1 cellular context compared by ENCODE assay signal in the genomic region with DNA sequence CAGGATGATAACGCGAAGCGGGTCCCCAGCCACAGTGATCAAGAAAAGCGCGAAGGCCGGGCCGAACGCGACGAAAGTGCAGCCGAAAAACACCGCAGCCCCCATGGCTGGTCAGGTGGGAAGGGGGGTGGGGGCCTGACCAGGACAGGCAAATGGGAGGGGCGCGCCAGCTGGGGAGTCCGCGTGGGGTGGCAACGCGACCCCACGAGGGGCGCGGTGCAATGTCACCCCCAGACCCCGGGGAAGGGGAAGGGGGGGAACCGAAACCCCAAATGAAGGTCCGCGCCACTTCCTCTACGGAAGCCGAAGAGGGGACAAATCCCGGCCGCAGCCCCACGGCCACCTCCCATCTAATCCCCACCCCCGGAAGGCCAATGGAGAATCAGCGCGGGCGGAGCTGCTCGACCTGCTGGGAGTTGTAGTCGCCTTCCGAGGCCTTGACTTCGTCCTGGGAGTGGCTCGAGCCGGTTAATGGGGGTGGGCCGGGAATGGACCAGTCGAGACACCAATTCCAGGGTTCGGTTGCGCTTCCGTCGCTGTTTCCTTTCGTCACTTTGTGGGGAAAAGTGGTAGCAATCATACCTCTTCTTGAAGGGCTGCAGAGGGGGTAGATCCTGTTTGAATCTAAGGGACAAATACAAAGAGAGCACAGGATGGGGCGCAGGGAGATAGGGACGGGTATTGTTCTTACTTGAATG.
TF ChIP-seq lines count a peak whose summit lies in the region.

Gene APH1A (minus strand): TSS at position 311 of the 698 bp plus-strand sequence. CDS start 206 bp downstream, at position 105.

TF ChIP-seq in HepG2, 621 proteins besides CTCF, POLR2A, EP300 and RAD21 (continued from another document and continues in another):
- TF ChIP-seq, protein P1, sequence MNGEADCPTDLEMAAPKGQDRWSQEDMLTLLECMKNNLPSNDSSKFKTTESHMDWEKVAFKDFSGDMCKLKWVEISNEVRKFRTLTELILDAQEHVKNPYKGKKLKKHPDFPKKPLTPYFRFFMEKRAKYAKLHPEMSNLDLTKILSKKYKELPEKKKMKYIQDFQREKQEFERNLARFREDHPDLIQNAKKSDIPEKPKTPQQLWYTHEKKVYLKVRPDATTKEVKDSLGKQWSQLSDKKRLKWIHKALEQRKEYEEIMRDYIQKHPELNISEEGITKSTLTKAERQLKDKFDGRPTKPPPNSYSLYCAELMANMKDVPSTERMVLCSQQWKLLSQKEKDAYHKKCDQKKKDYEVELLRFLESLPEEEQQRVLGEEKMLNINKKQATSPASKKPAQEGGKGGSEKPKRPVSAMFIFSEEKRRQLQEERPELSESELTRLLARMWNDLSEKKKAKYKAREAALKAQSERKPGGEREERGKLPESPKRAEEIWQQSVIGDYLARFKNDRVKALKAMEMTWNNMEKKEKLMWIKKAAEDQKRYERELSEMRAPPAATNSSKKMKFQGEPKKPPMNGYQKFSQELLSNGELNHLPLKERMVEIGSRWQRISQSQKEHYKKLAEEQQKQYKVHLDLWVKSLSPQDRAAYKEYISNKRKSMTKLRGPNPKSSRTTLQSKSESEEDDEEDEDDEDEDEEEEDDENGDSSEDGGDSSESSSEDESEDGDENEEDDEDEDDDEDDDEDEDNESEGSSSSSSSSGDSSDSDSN (CRISPR knock-in tag; IDR thresholded peaks at IDR 0.05): peak; percentile 53
- TF ChIP-seq ZZZ3 (CRISPR knock-in tag; IDR thresholded peaks at IDR 0.05; ENCODE audit: borderline replicate concordance) (no peak), FLYWCH1 (CRISPR knock-in tag; IDR thresholded peaks at IDR 0.05) (no peak), ZNF850 (CRISPR knock-in tag; conservative IDR thresholded peaks at IDR 0.05) (no peak), MIER3 (CRISPR knock-in tag; IDR thresholded peaks at IDR 0.05; ENCODE audit: borderline replicate concordance) (peak; percentile 16; the same call in 1 of the 2 replicates), JDP2 (CRISPR knock-in tag; IDR thresholded peaks at IDR 0.05; ENCODE audit: borderline replicate concordance) (no peak), ZNF496 (CRISPR knock-in tag; IDR thresholded peaks at IDR 0.05; ENCODE audit: insufficient replicate concordance) (no peak), SNAPC5 (CRISPR knock-in tag; IDR thresholded peaks at IDR 0.05; ENCODE audit: borderline replicate concordance) (no peak), MTF2 (CRISPR knock-in tag; IDR thresholded peaks at IDR 0.05; ENCODE audit: borderline replicate concordance) (no peak; the same call in 1 of the 2 replicates), RARA (CRISPR knock-in tag; IDR thresholded peaks at IDR 0.05) (no peak), ZNF460 (CRISPR knock-in tag; IDR thresholded peaks at IDR 0.05; ENCODE audit: borderline replicate concordance) (peak; percentile 20; the same call in 1 of the 2 replicates), RFX3 (CRISPR knock-in tag; IDR thresholded peaks at IDR 0.05) (no peak), RBM22 (optimal IDR thresholded peaks at IDR 0.05; ENCODE audit: low read length) (no peak), NFE2L2 (IDR thresholded peaks at IDR 0.05; ENCODE audit: low read length) (no peak), PLRG1 (conservative IDR thresholded peaks at IDR 0.05) (no peak), ZNF468 (CRISPR knock-in tag; IDR thresholded peaks at IDR 0.05) (no peak), TBL1XR1 (IDR thresholded peaks at IDR 0.05; ENCODE audit: borderline replicate concordance, low read length, partially characterized antibody) (no peak), ISX (CRISPR knock-in tag; conservative IDR thresholded peaks at IDR 0.05) (0 out of 2 replicates have a peak, but pooled peaks have one; percentile 46), MYNN (CRISPR knock-in tag; IDR thresholded peaks at IDR 0.05; ENCODE audit: low read depth) (no peak), CHD2 (IDR thresholded peaks at IDR 0.05; ENCODE audit: low read depth, low read length) (no peak), POLR2G (IDR thresholded peaks at IDR 0.05; ENCODE audit: low read depth, low read length) (peak; percentile 70), ZNF614 (CRISPR knock-in tag; IDR thresholded peaks at IDR 0.05; ENCODE audit: borderline replicate concordance) (peak; percentile 30; the same call in 1 of the 2 replicates), MED1 (CRISPR knock-in tag; IDR thresholded peaks at IDR 0.05) (peak; percentile 62), TAF15 (IDR thresholded peaks at IDR 0.05; ENCODE audit: low read depth, low read length, poor library complexity, severe bottlenecking) (no peak), FOXJ3 (CRISPR knock-in tag; IDR thresholded peaks at IDR 0.05; ENCODE audit: borderline replicate concordance) (peak; percentile 45; the same call in 1 of the 2 replicates), ZNF790 (CRISPR knock-in tag; IDR thresholded peaks at IDR 0.05; ENCODE audit: borderline replicate concordance) (no peak), ZNF44 (CRISPR knock-in tag; IDR thresholded peaks at IDR 0.05) (no peak), ELF1 (CRISPR knock-in tag; IDR thresholded peaks at IDR 0.05) (peak; percentile 94), PTBP1 (IDR thresholded peaks at IDR 0.05; ENCODE audit: low read depth, low read length, poor library complexity, severe bottlenecking) (no peak), MEF2D (CRISPR knock-in tag; IDR thresholded peaks at IDR 0.05) (peak; percentile 44), NKX3-1 (CRISPR knock-in tag; IDR thresholded peaks at IDR 0.05) (0 out of 2 replicates have a peak, but pooled peaks have one; percentile 53)
- TF ChIP-seq, protein P2, sequence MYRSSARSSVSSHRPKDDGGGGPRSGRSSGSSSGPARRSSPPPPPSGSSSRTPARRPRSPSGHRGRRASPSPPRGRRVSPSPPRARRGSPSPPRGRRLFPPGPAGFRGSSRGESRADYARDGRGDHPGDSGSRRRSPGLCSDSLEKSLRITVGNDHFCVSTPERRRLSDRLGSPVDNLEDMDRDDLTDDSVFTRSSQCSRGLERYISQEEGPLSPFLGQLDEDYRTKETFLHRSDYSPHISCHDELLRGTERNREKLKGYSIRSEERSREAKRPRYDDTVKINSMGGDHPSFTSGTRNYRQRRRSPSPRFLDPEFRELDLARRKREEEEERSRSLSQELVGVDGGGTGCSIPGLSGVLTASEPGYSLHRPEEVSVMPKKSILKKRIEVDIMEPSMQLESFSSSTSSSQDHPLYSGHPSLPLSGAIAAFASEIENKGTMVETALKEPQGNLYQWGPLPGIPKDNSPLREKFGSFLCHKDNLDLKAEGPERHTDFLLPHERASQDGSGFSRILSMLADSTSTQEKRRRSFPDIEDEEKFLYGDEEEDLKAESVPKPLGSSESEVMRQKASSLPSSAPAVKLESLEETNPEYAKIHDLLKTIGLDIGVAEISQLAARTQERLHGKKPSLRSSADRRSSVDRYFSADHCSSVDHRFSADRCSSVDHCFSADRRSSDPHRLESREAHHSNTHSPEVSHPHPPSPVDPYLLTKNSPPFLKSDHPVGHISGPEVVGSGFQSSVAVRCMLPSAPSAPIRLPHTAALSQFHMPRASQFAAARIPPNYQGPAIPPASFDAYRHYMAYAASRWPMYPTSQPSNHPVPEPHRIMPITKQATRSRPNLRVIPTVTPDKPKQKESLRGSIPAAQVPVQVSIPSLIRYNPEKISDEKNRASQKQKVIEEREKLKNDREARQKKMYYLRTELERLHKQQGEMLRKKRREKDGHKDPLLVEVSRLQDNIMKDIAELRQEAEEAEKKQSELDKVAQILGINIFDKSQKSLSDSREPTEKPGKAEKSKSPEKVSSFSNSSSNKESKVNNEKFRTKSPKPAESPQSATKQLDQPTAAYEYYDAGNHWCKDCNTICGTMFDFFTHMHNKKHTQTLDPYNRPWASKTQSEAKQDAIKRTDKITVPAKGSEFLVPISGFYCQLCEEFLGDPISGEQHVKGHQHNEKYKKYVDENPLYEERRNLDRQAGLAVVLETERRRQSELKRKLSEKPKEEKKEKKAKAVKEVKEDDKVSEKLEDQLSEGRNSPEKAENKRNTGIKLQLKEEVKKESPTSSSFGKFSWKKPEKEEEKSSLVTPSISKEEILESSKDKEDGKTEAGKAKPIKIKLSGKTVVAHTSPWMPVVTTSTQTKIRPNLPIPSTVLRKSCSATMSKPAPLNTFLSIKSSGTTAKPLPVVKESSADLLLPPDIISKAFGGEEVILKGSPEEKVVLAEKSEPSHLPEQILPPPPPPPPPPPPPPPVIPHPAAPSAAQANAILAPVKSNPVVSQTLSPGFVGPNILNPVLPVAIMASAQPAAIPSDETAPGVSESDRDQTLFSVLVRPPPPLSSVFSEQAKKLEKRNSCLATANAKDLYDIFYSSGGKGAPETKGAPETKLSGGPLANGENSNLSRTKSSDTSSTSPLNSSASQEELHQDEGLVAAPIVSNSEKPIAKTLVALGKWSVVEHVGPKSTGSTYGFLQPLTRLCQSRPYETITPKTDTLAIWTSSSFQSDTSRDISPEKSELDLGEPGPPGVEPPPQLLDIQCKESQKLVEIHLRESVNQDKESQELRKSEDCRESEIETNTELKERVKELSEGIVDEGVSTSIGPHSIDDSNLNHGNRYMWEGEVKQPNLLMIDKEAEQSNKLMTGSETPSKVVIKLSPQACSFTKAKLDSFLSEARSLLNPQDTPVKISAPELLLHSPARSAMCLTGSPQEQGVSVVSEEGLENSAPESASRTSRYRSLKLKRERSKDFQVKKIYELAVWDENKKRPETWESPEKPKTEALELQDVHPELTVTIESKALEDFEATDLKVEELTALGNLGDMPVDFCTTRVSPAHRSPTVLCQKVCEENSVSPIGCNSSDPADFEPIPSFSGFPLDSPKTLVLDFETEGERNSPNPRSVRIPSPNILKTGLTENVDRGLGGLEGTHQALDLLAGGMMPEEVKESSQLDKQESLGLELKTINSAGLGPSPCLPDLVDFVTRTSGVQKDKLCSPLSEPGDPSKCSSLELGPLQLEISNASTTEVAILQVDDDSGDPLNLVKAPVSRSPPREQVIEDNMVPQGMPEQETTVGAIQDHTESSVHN (CRISPR knock-in tag; IDR thresholded peaks at IDR 0.05): no peak
- TF ChIP-seq, protein P3, sequence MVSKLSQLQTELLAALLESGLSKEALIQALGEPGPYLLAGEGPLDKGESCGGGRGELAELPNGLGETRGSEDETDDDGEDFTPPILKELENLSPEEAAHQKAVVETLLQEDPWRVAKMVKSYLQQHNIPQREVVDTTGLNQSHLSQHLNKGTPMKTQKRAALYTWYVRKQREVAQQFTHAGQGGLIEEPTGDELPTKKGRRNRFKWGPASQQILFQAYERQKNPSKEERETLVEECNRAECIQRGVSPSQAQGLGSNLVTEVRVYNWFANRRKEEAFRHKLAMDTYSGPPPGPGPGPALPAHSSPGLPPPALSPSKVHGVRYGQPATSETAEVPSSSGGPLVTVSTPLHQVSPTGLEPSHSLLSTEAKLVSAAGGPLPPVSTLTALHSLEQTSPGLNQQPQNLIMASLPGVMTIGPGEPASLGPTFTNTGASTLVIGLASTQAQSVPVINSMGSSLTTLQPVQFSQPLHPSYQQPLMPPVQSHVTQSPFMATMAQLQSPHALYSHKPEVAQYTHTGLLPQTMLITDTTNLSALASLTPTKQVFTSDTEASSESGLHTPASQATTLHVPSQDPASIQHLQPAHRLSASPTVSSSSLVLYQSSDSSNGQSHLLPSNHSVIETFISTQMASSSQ (IDR thresholded peaks at IDR 0.05; ENCODE audit: low read depth): 0 out of 2 replicates have a peak, but pooled peaks have one; percentile 23
- TF ChIP-seq, protein P3 (CRISPR knock-in tag; IDR thresholded peaks at IDR 0.05; ENCODE audit: borderline replicate concordance): no peak; the same call in 1 of the 2 replicates
- TF ChIP-seq, protein P4, sequence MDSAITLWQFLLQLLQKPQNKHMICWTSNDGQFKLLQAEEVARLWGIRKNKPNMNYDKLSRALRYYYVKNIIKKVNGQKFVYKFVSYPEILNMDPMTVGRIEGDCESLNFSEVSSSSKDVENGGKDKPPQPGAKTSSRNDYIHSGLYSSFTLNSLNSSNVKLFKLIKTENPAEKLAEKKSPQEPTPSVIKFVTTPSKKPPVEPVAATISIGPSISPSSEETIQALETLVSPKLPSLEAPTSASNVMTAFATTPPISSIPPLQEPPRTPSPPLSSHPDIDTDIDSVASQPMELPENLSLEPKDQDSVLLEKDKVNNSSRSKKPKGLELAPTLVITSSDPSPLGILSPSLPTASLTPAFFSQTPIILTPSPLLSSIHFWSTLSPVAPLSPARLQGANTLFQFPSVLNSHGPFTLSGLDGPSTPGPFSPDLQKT (CRISPR knock-in tag; IDR thresholded peaks at IDR 0.05; ENCODE audit: borderline replicate concordance): no peak
- TF ChIP-seq, protein P5, sequence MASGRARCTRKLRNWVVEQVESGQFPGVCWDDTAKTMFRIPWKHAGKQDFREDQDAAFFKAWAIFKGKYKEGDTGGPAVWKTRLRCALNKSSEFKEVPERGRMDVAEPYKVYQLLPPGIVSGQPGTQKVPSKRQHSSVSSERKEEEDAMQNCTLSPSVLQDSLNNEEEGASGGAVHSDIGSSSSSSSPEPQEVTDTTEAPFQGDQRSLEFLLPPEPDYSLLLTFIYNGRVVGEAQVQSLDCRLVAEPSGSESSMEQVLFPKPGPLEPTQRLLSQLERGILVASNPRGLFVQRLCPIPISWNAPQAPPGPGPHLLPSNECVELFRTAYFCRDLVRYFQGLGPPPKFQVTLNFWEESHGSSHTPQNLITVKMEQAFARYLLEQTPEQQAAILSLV (CRISPR knock-in tag; IDR thresholded peaks at IDR 0.05; ENCODE audit: borderline replicate concordance): no peak
- TF ChIP-seq, protein P6, sequence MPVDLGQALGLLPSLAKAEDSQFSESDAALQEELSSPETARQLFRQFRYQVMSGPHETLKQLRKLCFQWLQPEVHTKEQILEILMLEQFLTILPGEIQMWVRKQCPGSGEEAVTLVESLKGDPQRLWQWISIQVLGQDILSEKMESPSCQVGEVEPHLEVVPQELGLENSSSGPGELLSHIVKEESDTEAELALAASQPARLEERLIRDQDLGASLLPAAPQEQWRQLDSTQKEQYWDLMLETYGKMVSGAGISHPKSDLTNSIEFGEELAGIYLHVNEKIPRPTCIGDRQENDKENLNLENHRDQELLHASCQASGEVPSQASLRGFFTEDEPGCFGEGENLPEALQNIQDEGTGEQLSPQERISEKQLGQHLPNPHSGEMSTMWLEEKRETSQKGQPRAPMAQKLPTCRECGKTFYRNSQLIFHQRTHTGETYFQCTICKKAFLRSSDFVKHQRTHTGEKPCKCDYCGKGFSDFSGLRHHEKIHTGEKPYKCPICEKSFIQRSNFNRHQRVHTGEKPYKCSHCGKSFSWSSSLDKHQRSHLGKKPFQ (CRISPR knock-in tag; IDR thresholded peaks at IDR 0.05; ENCODE audit: insufficient replicate concordance): no peak
- TF ChIP-seq, protein P7, sequence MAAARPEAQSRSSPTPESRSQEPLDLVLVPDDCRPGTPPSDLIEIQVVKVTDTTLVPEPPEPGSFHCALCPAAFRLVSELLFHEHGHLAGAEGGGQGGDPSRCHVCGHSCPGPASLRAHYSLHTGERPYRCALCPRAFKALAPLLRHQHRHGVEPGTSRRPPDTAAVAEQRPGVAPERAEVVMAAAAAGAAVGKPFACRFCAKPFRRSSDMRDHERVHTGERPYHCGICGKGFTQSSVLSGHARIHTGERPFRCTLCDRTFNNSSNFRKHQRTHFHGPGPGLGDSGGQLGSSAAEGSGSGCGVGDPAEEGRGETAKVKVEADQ (CRISPR knock-in tag; IDR thresholded peaks at IDR 0.05; ENCODE audit: borderline replicate concordance): no peak
